Comparison of ENCODE assay signal across 8 cellular contexts in genomic region chr19:55279376-55279772, GRCh38. TPM values are rescaled to one million over a fixed set of nuclear protein-coding genes. Genes with fewer than 3 reads are reported as not detected.
DNase-seq lines count a peak whose midpoint lies in the region; ATAC-seq and TF ChIP-seq lines count a peak whose summit lies in the region.

No MANE protein-coding gene starts in this region.

- peaks cover 24 to 53% (median 34%) of the 10 kb centered on the region in 4 donors for H3K4me1 Mint-ChIP-seq in CD4-positive, alpha-beta memory T cell

- H3K36me3 Mint-ChIP-seq in CD4-positive, alpha-beta memory T cell = peaks cover 15 to 27% of the 10 kb centered on the region in 2 donors

- H4K20me1 ChIP-seq in PC-9 (ENCODE audit: insufficient read depth) (0 out of 2 replicates have a peak, but pooled peaks cover 5% of the 10 kb centered on the region), osteoblast (ENCODE audit: insufficient read depth, low read length) (no peaks in the 10 kb centered on the region)

- H3K27me3 Mint-ChIP-seq in CD4-positive, alpha-beta memory T cell = no peaks in the 10 kb centered on the region

- H2AFZ ChIP-seq in PC-9 = peak overlapping the region; percentile 83
- H2AFZ ChIP-seq in osteoblast (ENCODE audit: low read length) = peak overlapping the region; percentile 95

- BruUV-seq in PC-9 (replicated peaks; lab: Mats Ljungman, UMichigan) = no TSS peak

- H3K27me3 ChIP-seq in CD4-positive, alpha-beta memory T cell (ENCODE audit: insufficient read depth, low read length) = no peaks in the 10 kb centered on the region
- H3K27me3 ChIP-seq in PC-9 (ENCODE audit: insufficient read depth, low read depth) (peaks cover 4% of the 10 kb centered on the region; the same call in 1 of the 2 replicates), osteoblast (ENCODE audit: insufficient read depth, low read length) (no peaks in the 10 kb centered on the region)

- peak overlapping the region; percentile 69 for H3K27ac ChIP-seq in CD4-positive, alpha-beta memory T cell (ENCODE audit: low read depth, low read length)
- H3K27ac ChIP-seq in PC-9 (peak overlapping the region; percentile 72), osteoblast (ENCODE audit: low read depth, low read length) (peak overlapping the region; percentile 78)

- H3K9me3 Mint-ChIP-seq in CD4-positive, alpha-beta memory T cell = no peaks in the 10 kb centered on the region

- H3K79me2 ChIP-seq in PC-9 (ENCODE audit: low read depth) (peaks cover 18% of the 10 kb centered on the region), osteoblast (ENCODE audit: insufficient read depth, low read length) (peaks cover 7% of the 10 kb centered on the region)

- POLR2A ChIA-PET in CD4-positive, alpha-beta memory T cell (lab: Charles Lee; ENCODE audit: partially characterized antibody) = interaction anchor here (0.9 to 8.1 kb wide), 14 partner anchors 13 to 363 kb away, joined by 3 to 199 read pairs (median 6); partner anchors contain the start of genes FIZ1, KMT5C, PPP6R1 and TMEM238
- POLR2A ChIA-PET in PC-9 (lab: Charles Lee; ENCODE audit: unreplicated experiment) = interaction anchor here (0.6 to 1.6 kb wide), 6 partner anchors 20 to 133 kb away, joined by 3 to 10 read pairs (median 6); partner anchors contain the start of genes DNAAF3 and UBE2S

- peak overlapping the region; percentile 87 to 100 (median 100) for H3K27ac Mint-ChIP-seq in CD4-positive, alpha-beta memory T cell

- intact Hi-C loops in CD4-positive, alpha-beta memory T cell (cut with micrococcal nuclease) = no loop called here
- intact Hi-C loops in PC-9 (cut with micrococcal nuclease; ENCODE audit: unreplicated experiment) = no loop called here

- CTCF ChIA-PET in CD4-positive, alpha-beta memory T cell (lab: Charles Lee; ENCODE audit: partially characterized antibody) = interaction anchor here (0.8 to 3.9 kb wide), 6 partner anchors 14 to 225 kb away, joined by 3 to 27 read pairs (median 4); partner anchors contain the start of gene TMEM238
- CTCF ChIA-PET in PC-9 (lab: Charles Lee) = interaction anchor here (1.0 kb wide), 1 partner anchor 139 kb away, joined by 3 read pairs; no protein-coding TSS in a partner anchor

- peaks cover 39% of the 10 kb centered on the region for H3K4me1 ChIP-seq in CD4-positive, alpha-beta memory T cell (ENCODE audit: insufficient read depth, low read length)
- H3K4me1 ChIP-seq in PC-9 (replicated peaks; ENCODE audit: insufficient read depth) (peaks cover 8% of the 10 kb centered on the region; the same call in 1 of the 2 replicates), osteoblast (ENCODE audit: insufficient read depth, low read length) (peaks cover 17% of the 10 kb centered on the region)

- no peak for DNase-seq in CD4-positive, alpha-beta memory T cell
- DNase-seq in PC-9 (no peak), epithelial cell of esophagus (ENCODE audit: low read depth) (no peak), osteoblast (ENCODE audit: insufficient read length, low spot score, missing footprints) (peak; percentile 77), NCI-H1092 (lab: John Stamatoyannopoulos, UW) (no peak), D341Med (ENCODE audit: low spot score) (no peak)

- no peaks in the 10 kb centered on the region for H3K36me3 ChIP-seq in CD4-positive, alpha-beta memory T cell (ENCODE audit: insufficient read depth, low read length)
- 0 out of 2 replicates have a peak, but pooled peaks cover 6% of the 10 kb centered on the region for H3K36me3 ChIP-seq in PC-9 (ENCODE audit: low read depth)
- H3K36me3 ChIP-seq in osteoblast (ENCODE audit: insufficient read depth, low read length) = peaks cover 3% of the 10 kb centered on the region

- H3K9me3 ChIP-seq in CD4-positive, alpha-beta memory T cell (ENCODE audit: control insufficient read depth in 1 of 2, low read length in 2 of 2) = no peaks in the 10 kb centered on the region
- H3K9me3 ChIP-seq in PC-9 (ENCODE audit: insufficient read depth, low read depth) (no peaks in the 10 kb centered on the region), osteoblast (ENCODE audit: low read depth, low read length) (no peaks in the 10 kb centered on the region)

- H3K4me3 ChIP-seq in CD4-positive, alpha-beta memory T cell (ENCODE audit: low read length in 2 of 2) = peak overlapping the region; percentile 95 to 98
- peak overlapping the region; percentile 94 for H3K4me3 ChIP-seq in PC-9
- peak overlapping the region; percentile 94 for H3K4me3 ChIP-seq in epithelial cell of esophagus (ENCODE audit: low read length)
- H3K4me3 ChIP-seq in osteoblast (ENCODE audit: insufficient read depth, low read length) = peak overlapping the region; percentile 97

- no peak for ATAC-seq in HG03039 (IDR thresholded peaks at IDR 0.05; ENCODE audit: unreplicated experiment)
- no peak for ATAC-seq in HG03439 (IDR thresholded peaks at IDR 0.05; ENCODE audit: unreplicated experiment)

- peaks cover 21% of the 10 kb centered on the region for H3F3A ChIP-seq in PC-9 (ENCODE audit: insufficient read depth, low read depth)

- peak overlapping the region; percentile 92 to 100 (median 98) for H3K4me3 Mint-ChIP-seq in CD4-positive, alpha-beta memory T cell

- H3K4me2 ChIP-seq in PC-9 (peak overlapping the region; percentile 95), osteoblast (ENCODE audit: insufficient read depth, low read length) (peak overlapping the region; percentile 98)

- TF ChIP-seq CTCF in PC-9 (conservative IDR thresholded peaks at IDR 0.05) (no peak), epithelial cell of esophagus (IDR thresholded peaks at IDR 0.05; ENCODE audit: insufficient read depth, low read depth, low read length, missing control alignments) (no peak), osteoblast (IDR thresholded peaks at IDR 0.05; ENCODE audit: extremely low read depth, low read depth, low read length) (no peak)

- no peaks in the 10 kb centered on the region for H3K9me2 ChIP-seq in PC-9 (ENCODE audit: insufficient read depth)

RNA-seq across cellular contexts. Expression of gene HSPBP1, which starts 0.5 kb away (rescaled TPM):
- total RNA-seq in CD4-positive, alpha-beta memory T cell = 10 to 100 TPM; 17.9 to 18.5 TPM
- 10 to 100 TPM; 35.7 to 38.7 TPM for polyA plus RNA-seq in CD4-positive, alpha-beta memory T cell
- total RNA-seq in PC-9 (2021) (66.2 and 79.6 TPM in 2 replicates), osteoblast (20.6 and 26.4 TPM in 2 replicates)

RNA-seq across cellular contexts. Expression of gene BRSK1, which starts 4.4 kb away (rescaled TPM):
- total RNA-seq in CD4-positive, alpha-beta memory T cell = 1 to 10 TPM; 1.4 to 1.7 TPM
- not detected for polyA plus RNA-seq in CD4-positive, alpha-beta memory T cell
- total RNA-seq in PC-9 (2021) (6.5 and 14.4 TPM in 2 replicates), osteoblast (1.8 and 4.0 TPM in 2 replicates)

RNA-seq across cellular contexts. Expression of gene PPP6R1, which starts 20.6 kb away (rescaled TPM):
- 100 to 1,000 TPM; 161 to 162 TPM for total RNA-seq in CD4-positive, alpha-beta memory T cell
- polyA plus RNA-seq in CD4-positive, alpha-beta memory T cell = 100 to 1,000 TPM in 1 of 2 donors, 10 to 100 TPM in 1; 22.9 to 107 TPM
- total RNA-seq in PC-9 (2021) (136 and 159 TPM in 2 replicates), osteoblast (27.1 and 32.6 TPM in 2 replicates)

RNA-seq across cellular contexts. Expression of gene TMEM150B, which starts 45.8 kb away (rescaled TPM):
- total RNA-seq in CD4-positive, alpha-beta memory T cell = 1 to 10 TPM in 1 of 2 experiments, under 1 TPM in 1; 0.87 to 1.3 TPM
- not detected for polyA plus RNA-seq in CD4-positive, alpha-beta memory T cell
- total RNA-seq in PC-9 (2021) (not detected in 2 replicates), osteoblast (under 0.01 and 0.29 TPM in 2 replicates)

RNA-seq across cellular contexts. Expression of gene TMEM86B, which starts 50.8 kb away (rescaled TPM):
- 10 to 100 TPM; 19.7 to 22.1 TPM for total RNA-seq in CD4-positive, alpha-beta memory T cell
- polyA plus RNA-seq in CD4-positive, alpha-beta memory T cell = 1 to 10 TPM in 1 of 2 donors, not detected in 1; 3.5 TPM
- total RNA-seq in PC-9 (2021) (18.1 and 18.4 TPM in 2 replicates), osteoblast (1.5 and 2.5 TPM in 2 replicates)
